In the genomic region with DNA sequence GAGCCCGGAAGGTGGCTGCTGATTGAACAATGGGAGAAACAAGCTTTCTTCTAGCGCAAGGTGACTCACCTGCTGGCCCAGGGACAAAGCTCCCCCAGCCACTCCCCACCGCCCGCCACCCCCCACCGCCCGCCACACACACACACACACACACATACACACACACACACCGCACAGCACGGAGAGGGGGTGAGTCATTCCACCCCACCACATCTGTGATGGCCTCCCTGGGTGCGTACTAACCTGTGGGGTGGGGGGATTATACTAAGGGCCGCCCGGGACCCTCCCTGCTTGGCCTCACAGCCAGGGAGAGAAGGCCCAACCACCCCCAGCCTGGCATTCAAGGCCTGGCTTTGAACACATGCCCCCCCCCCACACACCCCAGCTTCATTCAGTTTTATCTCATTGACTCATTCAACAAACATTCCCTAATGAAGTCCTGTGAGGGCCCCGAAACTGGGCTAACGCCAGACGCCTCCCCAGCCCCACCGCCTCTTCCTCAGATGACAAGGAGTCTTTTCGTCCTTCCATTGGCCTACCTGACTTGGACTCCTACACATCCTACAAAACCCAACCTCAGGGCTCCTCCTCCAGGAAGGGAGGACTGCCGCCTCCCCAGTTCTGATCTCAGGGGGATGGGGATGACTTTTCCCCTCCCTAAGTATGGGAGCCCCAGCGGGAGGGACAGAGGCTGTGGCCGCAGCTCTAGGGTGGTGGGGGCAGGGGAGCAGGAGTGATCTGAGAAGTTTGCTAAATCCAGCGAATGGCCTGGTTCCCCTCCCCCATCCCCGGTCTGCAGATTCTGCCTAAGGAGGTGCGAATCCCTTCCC, we compare ENCODE assay signal across 1 cellular context.
TF ChIP-seq lines count a peak whose summit lies in the region.

No MANE protein-coding gene starts in this region.

TF ChIP-seq in HEK293, 187 proteins besides CTCF, POLR2A, EP300 and RAD21 (continued from another document and continues in another):
- TF ChIP-seq REST (tag by site-specific recombination; IDR thresholded peaks at IDR 0.05) (no peak; the same call in 1 of the 2 replicates), ZNF221 (tag by site-specific recombination; IDR thresholded peaks at IDR 0.05; ENCODE audit: borderline replicate concordance) (no peak), ZBTB6 (tag by site-specific recombination; IDR thresholded peaks at IDR 0.05) (0 out of 2 replicates have a peak, but pooled peaks have one; percentile 52), BCL6B (tag by site-specific recombination; IDR thresholded peaks at IDR 0.05) (no peak), PATZ1 (tag by site-specific recombination; IDR thresholded peaks at IDR 0.05) (peak; percentile 71; the same call in 1 of the 2 replicates), IKZF3 (tag by site-specific recombination; IDR thresholded peaks at IDR 0.05) (peak; percentile 77), ZXDB (tag by site-specific recombination; IDR thresholded peaks at IDR 0.05) (peak; percentile 66; the same call in 1 of the 2 replicates), ZFHX2 (tag by site-specific recombination; conservative IDR thresholded peaks at IDR 0.05) (peak; percentile 95), MZF1 (tag by site-specific recombination; IDR thresholded peaks at IDR 0.05; ENCODE audit: borderline replicate concordance) (peak; percentile 81), SP2 (tag by site-specific recombination; IDR thresholded peaks at IDR 0.05) (peak; percentile 87), ZNF645 (tag by site-specific recombination; IDR thresholded peaks at IDR 0.05) (no peak), PRDM10 (tag by site-specific recombination; IDR thresholded peaks at IDR 0.05) (peak; percentile 94), ZNF433 (tag by site-specific recombination; IDR thresholded peaks at IDR 0.05; ENCODE audit: low read depth) (no peak), ZNF776 (tag by site-specific recombination; IDR thresholded peaks at IDR 0.05; ENCODE audit: borderline replicate concordance) (no peak), SCRT1 (tag by site-specific recombination; IDR thresholded peaks at IDR 0.05; ENCODE audit: borderline replicate concordance) (no peak), GLIS1 (tag by site-specific recombination; IDR thresholded peaks at IDR 0.05) (peak; percentile 99), ZNF529 (tag by site-specific recombination; IDR thresholded peaks at IDR 0.05; ENCODE audit: insufficient replicate concordance) (no peak), ZNF311 (tag by site-specific recombination; IDR thresholded peaks at IDR 0.05; ENCODE audit: borderline replicate concordance) (no peak), ZNF561 (tag by site-specific recombination; IDR thresholded peaks at IDR 0.05; ENCODE audit: borderline replicate concordance) (no peak), ZBTB48 (tag by site-specific recombination; IDR thresholded peaks at IDR 0.05) (peak; percentile 91), ZNF354C (tag by site-specific recombination; IDR thresholded peaks at IDR 0.05; ENCODE audit: borderline replicate concordance, low read depth) (no peak), YY2 (tag by site-specific recombination; IDR thresholded peaks at IDR 0.05) (no peak)
- TF ChIP-seq, protein P1, sequence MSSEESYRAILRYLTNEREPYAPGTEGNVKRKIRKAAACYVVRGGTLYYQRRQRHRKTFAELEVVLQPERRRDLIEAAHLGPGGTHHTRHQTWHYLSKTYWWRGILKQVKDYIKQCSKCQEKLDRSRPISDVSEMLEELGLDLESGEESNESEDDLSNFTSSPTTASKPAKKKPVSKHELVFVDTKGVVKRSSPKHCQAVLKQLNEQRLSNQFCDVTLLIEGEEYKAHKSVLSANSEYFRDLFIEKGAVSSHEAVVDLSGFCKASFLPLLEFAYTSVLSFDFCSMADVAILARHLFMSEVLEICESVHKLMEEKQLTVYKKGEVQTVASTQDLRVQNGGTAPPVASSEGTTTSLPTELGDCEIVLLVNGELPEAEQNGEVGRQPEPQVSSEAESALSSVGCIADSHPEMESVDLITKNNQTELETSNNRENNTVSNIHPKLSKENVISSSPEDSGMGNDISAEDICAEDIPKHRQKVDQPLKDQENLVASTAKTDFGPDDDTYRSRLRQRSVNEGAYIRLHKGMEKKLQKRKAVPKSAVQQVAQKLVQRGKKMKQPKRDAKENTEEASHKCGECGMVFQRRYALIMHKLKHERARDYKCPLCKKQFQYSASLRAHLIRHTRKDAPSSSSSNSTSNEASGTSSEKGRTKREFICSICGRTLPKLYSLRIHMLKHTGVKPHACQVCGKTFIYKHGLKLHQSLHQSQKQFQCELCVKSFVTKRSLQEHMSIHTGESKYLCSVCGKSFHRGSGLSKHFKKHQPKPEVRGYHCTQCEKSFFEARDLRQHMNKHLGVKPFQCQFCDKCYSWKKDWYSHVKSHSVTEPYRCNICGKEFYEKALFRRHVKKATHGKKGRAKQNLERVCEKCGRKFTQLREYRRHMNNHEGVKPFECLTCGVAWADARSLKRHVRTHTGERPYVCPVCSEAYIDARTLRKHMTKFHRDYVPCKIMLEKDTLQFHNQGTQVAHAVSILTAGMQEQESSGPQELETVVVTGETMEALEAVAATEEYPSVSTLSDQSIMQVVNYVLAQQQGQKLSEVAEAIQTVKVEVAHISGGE (tag by site-specific recombination; conservative IDR thresholded peaks at IDR 0.05; ENCODE audit: low read depth): no peak
- TF ChIP-seq, protein P2, sequence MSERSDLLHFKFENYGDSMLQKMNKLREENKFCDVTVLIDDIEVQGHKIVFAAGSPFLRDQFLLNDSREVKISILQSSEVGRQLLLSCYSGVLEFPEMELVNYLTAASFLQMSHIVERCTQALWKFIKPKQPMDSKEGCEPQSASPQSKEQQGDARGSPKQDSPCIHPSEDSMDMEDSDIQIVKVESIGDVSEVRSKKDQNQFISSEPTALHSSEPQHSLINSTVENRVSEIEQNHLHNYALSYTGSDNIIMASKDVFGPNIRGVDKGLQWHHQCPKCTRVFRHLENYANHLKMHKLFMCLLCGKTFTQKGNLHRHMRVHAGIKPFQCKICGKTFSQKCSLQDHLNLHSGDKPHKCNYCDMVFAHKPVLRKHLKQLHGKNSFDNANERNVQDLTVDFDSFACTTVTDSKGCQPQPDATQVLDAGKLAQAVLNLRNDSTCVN (tag by site-specific recombination; optimal IDR thresholded peaks at IDR 0.05): no peak
- TF ChIP-seq, protein P3, sequence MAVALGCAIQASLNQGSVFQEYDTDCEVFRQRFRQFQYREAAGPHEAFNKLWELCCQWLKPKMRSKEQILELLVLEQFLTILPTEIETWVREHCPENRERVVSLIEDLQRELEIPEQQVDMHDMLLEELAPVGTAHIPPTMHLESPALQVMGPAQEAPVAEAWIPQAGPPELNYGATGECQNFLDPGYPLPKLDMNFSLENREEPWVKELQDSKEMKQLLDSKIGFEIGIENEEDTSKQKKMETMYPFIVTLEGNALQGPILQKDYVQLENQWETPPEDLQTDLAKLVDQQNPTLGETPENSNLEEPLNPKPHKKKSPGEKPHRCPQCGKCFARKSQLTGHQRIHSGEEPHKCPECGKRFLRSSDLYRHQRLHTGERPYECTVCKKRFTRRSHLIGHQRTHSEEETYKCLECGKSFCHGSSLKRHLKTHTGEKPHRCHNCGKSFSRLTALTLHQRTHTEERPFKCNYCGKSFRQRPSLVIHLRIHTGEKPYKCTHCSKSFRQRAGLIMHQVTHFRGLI (tag by site-specific recombination; IDR thresholded peaks at IDR 0.05): peak; percentile 69
- TF ChIP-seq, protein P4, sequence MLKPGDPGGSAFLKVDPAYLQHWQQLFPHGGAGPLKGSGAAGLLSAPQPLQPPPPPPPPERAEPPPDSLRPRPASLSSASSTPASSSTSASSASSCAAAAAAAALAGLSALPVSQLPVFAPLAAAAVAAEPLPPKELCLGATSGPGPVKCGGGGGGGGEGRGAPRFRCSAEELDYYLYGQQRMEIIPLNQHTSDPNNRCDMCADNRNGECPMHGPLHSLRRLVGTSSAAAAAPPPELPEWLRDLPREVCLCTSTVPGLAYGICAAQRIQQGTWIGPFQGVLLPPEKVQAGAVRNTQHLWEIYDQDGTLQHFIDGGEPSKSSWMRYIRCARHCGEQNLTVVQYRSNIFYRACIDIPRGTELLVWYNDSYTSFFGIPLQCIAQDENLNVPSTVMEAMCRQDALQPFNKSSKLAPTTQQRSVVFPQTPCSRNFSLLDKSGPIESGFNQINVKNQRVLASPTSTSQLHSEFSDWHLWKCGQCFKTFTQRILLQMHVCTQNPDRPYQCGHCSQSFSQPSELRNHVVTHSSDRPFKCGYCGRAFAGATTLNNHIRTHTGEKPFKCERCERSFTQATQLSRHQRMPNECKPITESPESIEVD (tag by site-specific recombination; IDR thresholded peaks at IDR 0.05): no peak
